Comparison of ENCODE assay signal across 9 cellular contexts in genomic region chr17:80068301-80069160, GRCh38. TPM values are rescaled to one million over a fixed set of nuclear protein-coding genes. Genes with fewer than 3 reads are reported as not detected.
A peak's percentile ranks its signal among the peaks of the same experiment; 100 is the strongest.
DNase-seq lines count a peak whose midpoint lies in the region; ATAC-seq, FAIRE-seq and TF ChIP-seq lines count a peak whose summit lies in the region.
"Had no signal": no experiment of that assay in that cellular context is flagged by ENCODE, and none has a peak within 500 bp of the region (broad histone marks: within the 10 kb centered on the region; RNA-seq: fewer than 3 reads in every experiment).

No MANE protein-coding gene starts in this region.

- no peaks in the 10 kb centered on the region for H3K9me2 ChIP-seq in PC-3 (replicated peaks; ENCODE audit: low read length)

- TF ChIP-seq EP300 in H1 (IDR thresholded peaks at IDR 0.05; ENCODE audit: borderline replicate concordance in 1 of 2, low read depth in 2 of 2, low read length in 2 of 2) (no peak), transverse colon (IDR thresholded peaks at IDR 0.05; ENCODE audit: low read depth) (no peak)

- POLR2A ChIA-PET in PC-3 (lab: Charles Lee; ENCODE audit: unreplicated experiment) = no interaction called here
- POLR2A ChIA-PET in H1 (lab: Charles Lee; ENCODE audit: partially characterized antibody) = no interaction called here

- no peak for TF ChIP-seq RAD21 in H1 (IDR thresholded peaks at IDR 0.05 in 1 of 2, conservative IDR thresholded peaks at IDR 0.05 in 1 of 2; ENCODE audit: low read depth in 2 of 2, low read length in 2 of 2)

- H3K9ac ChIP-seq in PC-3 (ENCODE audit: low read length) (no peak overlapping the region), H1 (replicated peaks in 1 of 4; ENCODE audit: extremely low read depth in 1 of 4, low read depth in 3 of 4, low read length in 3 of 4) (no peak overlapping the region), mesenchymal stem cell (ENCODE audit: low read length) (peak overlapping the region; percentile 74)

- no peak overlapping the region for H2AFZ ChIP-seq in PC-3 (ENCODE audit: low read length)
- no peak overlapping the region for H2AFZ ChIP-seq in H1 (ENCODE audit: low read length)
- H2AFZ ChIP-seq in mesenchymal stem cell (ENCODE audit: low read depth, low read length) = no peak overlapping the region

- H2BK15ac ChIP-seq in H1 (ENCODE audit: low read length) = no peak overlapping the region
- no peak overlapping the region for H2BK15ac ChIP-seq in mesenchymal stem cell (ENCODE audit: low read depth, poor library complexity, severe bottlenecking)

- no peaks in the 10 kb centered on the region for H3K9me3 ChIP-seq in PC-3 (ENCODE audit: low read length)
- no peaks in the 10 kb centered on the region for H3K9me3 ChIP-seq in H1 (ENCODE audit: insufficient read depth in 2 of 2, low read depth in 1 of 2, low read length in 1 of 2)
- H3K9me3 ChIP-seq in mesenchymal stem cell (ENCODE audit: control insufficient read depth, low read length) = no peaks in the 10 kb centered on the region
- H3K9me3 ChIP-seq in transverse colon = no peaks in the 10 kb centered on the region

- H3K23me2 ChIP-seq in H1 (ENCODE audit: low read depth, low read length) = no peaks in the 10 kb centered on the region

- DNase-seq in PC-3 = peak; percentile 16
- DNase-seq in H1 (ENCODE audit: low read depth in 1 of 2, low spot score in 2 of 2) = no peak
- peak; percentile 85 for DNase-seq in mesenchymal stem cell
- DNase-seq in transverse colon = no peak
- DNase-seq in activated gamma-delta T cell treated with Interleukin-2 at 50 U/mL for 16 hours = no peak
- no peak for DNase-seq in NCI-H2107 (lab: John Stamatoyannopoulos, UW)
- DNase-seq in ecto neural progenitor cell (ENCODE audit: low spot score) = no peak
- DNase-seq: WERI-Rb-1 had no signal

- H3K79me1 ChIP-seq in H1 (ENCODE audit: low read depth, low read length) = no peaks in the 10 kb centered on the region
- H3K79me1 ChIP-seq in mesenchymal stem cell (replicated peaks; ENCODE audit: low read length, poor library complexity, severe bottlenecking) = no peaks in the 10 kb centered on the region

- TF ChIP-seq CTCF in PC-3 (conservative IDR thresholded peaks at IDR 0.05; ENCODE audit: low read depth, low read length) (no peak), H1 (IDR thresholded peaks at IDR 0.05; ENCODE audit: control extremely low read depth in 1 of 3, insufficient read depth in 1 of 3, low read depth in 1 of 3, low read length in 3 of 3) (no peak), transverse colon (IDR thresholded peaks at IDR 0.05) (no peak)

- H2AK5ac ChIP-seq in H1 (ENCODE audit: low read depth, low read length) (no peak overlapping the region), mesenchymal stem cell (ENCODE audit: low read length, severe bottlenecking) (no peak overlapping the region)

- H2BK5ac ChIP-seq in H1 (ENCODE audit: low read depth, low read length) (peak overlapping the region; percentile 35; the same call in 1 of the 2 replicates), mesenchymal stem cell (ENCODE audit: low read depth, low read length, poor library complexity, severe bottlenecking) (no peak overlapping the region)

- no peak overlapping the region for H3K14ac ChIP-seq in H1 (ENCODE audit: insufficient read length)
- H3K14ac ChIP-seq in mesenchymal stem cell (ENCODE audit: low read length in 2 of 2) = no peak overlapping the region

- H3K56ac ChIP-seq in H1 (replicated peaks; ENCODE audit: insufficient read length, low read depth, low read length) = no peak overlapping the region

- H4K5ac ChIP-seq in H1 (ENCODE audit: insufficient read length, low read depth, low read length) = no peak overlapping the region

- H3K4ac ChIP-seq in H1 (replicated peaks; ENCODE audit: insufficient read length, low read depth, low read length) (no peak overlapping the region), mesenchymal stem cell (ENCODE audit: low read depth in 1 of 2, low read length in 2 of 2) (peak overlapping the region in 1 of 2 experiments; percentile 58)

- no peak for TF ChIP-seq POLR2A in H1 (IDR thresholded peaks at IDR 0.05; ENCODE audit: control extremely low read depth in 1 of 2, low read depth in 2 of 2, low read length in 2 of 2)
- no peak for TF ChIP-seq POLR2A in transverse colon (IDR thresholded peaks at IDR 0.05)

- in situ Hi-C loops in transverse colon (cut with MboI; ENCODE audit: low pct_ligation_motif_present in 1 of 4, low pct_unique_long_range_greater_than_20kb in 1 of 4, low sequenced_read_pairs in 3 of 4) = no loop called here

- H4K20me1 ChIP-seq in PC-3 (ENCODE audit: low read length) = no peaks in the 10 kb centered on the region
- no peaks in the 10 kb centered on the region for H4K20me1 ChIP-seq in H1 (replicated peaks in 1 of 2; ENCODE audit: control insufficient read depth in 1 of 2, insufficient read depth in 2 of 2, low read length in 2 of 2)

- H3K23ac ChIP-seq in H1 (ENCODE audit: insufficient read length) (no peak overlapping the region), mesenchymal stem cell (ENCODE audit: low read length in 2 of 2) (no peak overlapping the region)

- H4K8ac ChIP-seq in H1 (ENCODE audit: extremely low read depth, insufficient read depth, low read length) (no peak overlapping the region), mesenchymal stem cell (ENCODE audit: low read length) (peak overlapping the region; percentile 90)

- H4K91ac ChIP-seq in H1 (replicated peaks; ENCODE audit: insufficient read length, low read length) (no peak overlapping the region), mesenchymal stem cell (ENCODE audit: low read length) (peak overlapping the region; percentile 84)

- intact Hi-C loops in PC-3 (cut with micrococcal nuclease) (no loop called here), transverse colon (cut with DNase I; ENCODE audit: low total_unique reads) (no loop called here)

- H3K4me1 ChIP-seq in PC-3 (ENCODE audit: insufficient read depth, low read length) (peaks cover 22% of the 10 kb centered on the region; the same call in 1 of the 2 replicates), H1 (replicated peaks in 1 of 4; ENCODE audit: control insufficient read depth in 3 of 4, insufficient read depth in 4 of 4, low read length in 3 of 4) (peaks cover 3 to 11% (median 6%) of the 10 kb centered on the region in 4 experiments; a peak in 6 of 7 replicates), mesenchymal stem cell (ENCODE audit: control insufficient read depth, insufficient read depth, low read depth, low read length) (peaks cover 15% of the 10 kb centered on the region), transverse colon (peaks cover 0 to 20% (median 14%) of the 10 kb centered on the region in 4 donors)

- H3K18ac ChIP-seq in H1 (ENCODE audit: extremely low read depth, low read length) (no peak overlapping the region), mesenchymal stem cell (ENCODE audit: low read depth in 1 of 2, low read length in 2 of 2) (peak overlapping the region in 1 of 2 experiments; percentile 78)

- H2BK20ac ChIP-seq in H1 (ENCODE audit: low read length) = no peak overlapping the region

- H3K4me3 ChIP-seq in PC-3 (ENCODE audit: low read length) (no peak overlapping the region), H1 (ENCODE audit: extremely low read depth in 1 of 4, insufficient read depth in 2 of 4, low read depth in 3 of 4, low read length in 4 of 4) (no peak overlapping the region), mesenchymal stem cell (ENCODE audit: insufficient read depth in 1 of 2, low read depth in 1 of 2, low read length in 2 of 2) (peak overlapping the region in 1 of 2 experiments; percentile 41), transverse colon (no peak overlapping the region)

- H2BK120ac ChIP-seq in H1 (replicated peaks; ENCODE audit: low read depth, low read length) (no peak overlapping the region), mesenchymal stem cell (ENCODE audit: low read depth, low read length) (peak overlapping the region; percentile 29)

- 88% methylated on average over 21 of the region's 21 CpGs; no CpG with 5 or more reads in 1 of the 2 experiments for WGBS in H1 (ENCODE audit: extremely low coverage in 1 of 2, insufficient coverage in 1 of 2, insufficient read length in 1 of 2, insufficient replicate concordance in 2 of 2, low coverage in 1 of 2, low lambda C conversion rate in 2 of 2, missing lambda C conversion rate in 1 of 2), 2 experiments
- 51% methylated on average over 21 of the region's 21 CpGs for WGBS in mesenchymal stem cell
- 68 to 77% methylated on average over 9 to 21 of the region's 21 CpGs for WGBS in transverse colon (ENCODE audit: low coverage in 1 of 2), 2 donors

- CTCF ChIA-PET in PC-3 (lab: Charles Lee) (interaction anchor here (1.0 kb wide), 1 partner anchor 33 kb away, joined by 3 read pairs; the partner anchor contains the start of gene GAA), H1 (lab: Charles Lee; ENCODE audit: partially characterized antibody) (interaction anchor here (0.7 to 6.0 kb wide), 4 partner anchors 13 to 127 kb away, joined by 3 to 32 read pairs (median 4); no protein-coding TSS in a partner anchor)

- no peak overlapping the region for H3K4me2 ChIP-seq in PC-3 (ENCODE audit: low read length)
- H3K4me2 ChIP-seq in H1 (ENCODE audit: insufficient read depth in 1 of 2, low read depth in 2 of 2, low read length in 2 of 2) = no peak overlapping the region
- H3K4me2 ChIP-seq in mesenchymal stem cell (ENCODE audit: low read length, poor library complexity, severe bottlenecking) = no peak overlapping the region

- no peak overlapping the region for H2BK12ac ChIP-seq in H1 (ENCODE audit: low read depth, low read length)
- peak overlapping the region; percentile 18 to 76 for H2BK12ac ChIP-seq in mesenchymal stem cell (ENCODE audit: low read length in 2 of 2)

- H3K27me3 ChIP-seq in PC-3 (ENCODE audit: low read length) (no peaks in the 10 kb centered on the region), H1 (replicated peaks in 1 of 4; ENCODE audit: control insufficient read depth in 3 of 4, extremely low read depth in 1 of 4, insufficient read depth in 3 of 4, low read length in 3 of 4) (no peaks in the 10 kb centered on the region), mesenchymal stem cell (ENCODE audit: control insufficient read depth in 1 of 2, insufficient read depth in 1 of 2, low read length in 2 of 2) (no peaks in the 10 kb centered on the region), transverse colon (no peaks in the 10 kb centered on the region)

- H3K27ac ChIP-seq in PC-3 (ENCODE audit: low read length) (no peak overlapping the region), H1 (ENCODE audit: low read depth, low read length) (no peak overlapping the region), mesenchymal stem cell (ENCODE audit: low read length, poor library complexity, severe bottlenecking) (no peak overlapping the region), transverse colon (peak overlapping the region; percentile 67 to 80 (median 78))
- H3K27ac ChIP-seq: WERI-Rb-1 had no signal

- H3K36me3 ChIP-seq in PC-3 (ENCODE audit: low read depth, low read length) = no peaks in the 10 kb centered on the region
- H3K36me3 ChIP-seq in H1 (ENCODE audit: control insufficient read depth in 2 of 4, insufficient read depth in 4 of 4, low read length in 3 of 4) = no peaks in the 10 kb centered on the region
- H3K36me3 ChIP-seq in mesenchymal stem cell (ENCODE audit: control insufficient read depth in 1 of 2, insufficient read depth in 2 of 2, low read depth in 1 of 2, low read length in 2 of 2) = no peaks in the 10 kb centered on the region
- no peaks in the 10 kb centered on the region for H3K36me3 ChIP-seq in transverse colon
- H3K36me3 ChIP-seq: WERI-Rb-1 had no signal

- no peaks in the 10 kb centered on the region for H3F3A ChIP-seq in PC-3 (ENCODE audit: low read length, unreplicated experiment)

- BruUV-seq in PC-3 (replicated peaks; lab: Mats Ljungman, UMichigan) = no TSS peak

- ATAC-seq in PC-3 (no peak), HG02763 (IDR thresholded peaks at IDR 0.05; ENCODE audit: unreplicated experiment) (no peak)

- FAIRE-seq in H1 (lab: Jason Lieb, UNC) = no peak

- H3K79me2 ChIP-seq in PC-3 (ENCODE audit: low read length) (no peaks in the 10 kb centered on the region), H1 (ENCODE audit: control insufficient read depth in 1 of 2, insufficient read depth in 2 of 2, low read length in 2 of 2) (no peaks in the 10 kb centered on the region)

RNA-seq across cellular contexts. Expression of gene CCDC40, which starts 32.1 kb away (rescaled TPM):
- 5.3 and 7.5 TPM in 2 replicates for total RNA-seq in PC-3 (2014; rRNA removed)
- 11.5 and 11.6 TPM in 2 replicates for total RNA-seq in H1 (2021; fragmentation: NEBNext Ultra II Directional; extraction: Animal tissue kit (Norgen Biotek cat#: 25700))
- polyA plus RNA-seq in H1 (2011; rRNA removed) = 4.1 and 4.8 TPM in 2 replicates
- polyA plus RNA-seq in H1 (2011; cell fraction: cytosol; rRNA removed) = 6.4 TPM
- polyA plus RNA-seq in H1 (2011; cell fraction: nucleus; rRNA removed) = 11.8 TPM
- 8.1 to 15.2 TPM (median 9.5 TPM) in 4 replicates for polyA plus RNA-seq in H1 (2012, experiment 1 of 2)
- 3.3 TPM for polyA plus RNA-seq in H1 (2012, experiment 2 of 2)
- polyA plus RNA-seq in H1 (2013, experiment 1 of 2) = 3.0 TPM
- polyA plus RNA-seq in H1 (2013, experiment 2 of 2) = 2.9 TPM
- 3.7 and 4.0 TPM in 2 replicates for polyA minus RNA-seq in H1 (2011; rRNA and poly(A)+ RNA removed)
- 8.0 TPM for polyA minus RNA-seq in H1 (2011; cell fraction: cytosol; rRNA and poly(A)+ RNA removed)
- polyA minus RNA-seq in H1 (2011; cell fraction: nucleus; rRNA and poly(A)+ RNA removed) = 3.8 TPM
- 2.7 TPM for polyA plus RNA-seq in mesenchymal stem cell (2013, experiment 1 of 2)
- 2.8 TPM for polyA plus RNA-seq in mesenchymal stem cell (2013, experiment 2 of 2)
- total RNA-seq in transverse colon = 1 to 10 TPM in 3 of 4 donors, under 1 TPM in 1; 0.75 to 2.8 (median 2.0) TPM

RNA-seq across cellular contexts. Expression of gene GAA, which starts 32.9 kb away (rescaled TPM):
- total RNA-seq in PC-3 (2014; rRNA removed) (76.2 and 126 TPM in 2 replicates), transverse colon (10 to 100 TPM; 54.6 to 96.5 (median 81.4) TPM)
- total RNA-seq in H1 (2021; fragmentation: NEBNext Ultra II Directional; extraction: Animal tissue kit (Norgen Biotek cat#: 25700)) = 25.3 and 30.0 TPM in 2 replicates
- 14.8 and 32.7 TPM in 2 replicates for polyA plus RNA-seq in H1 (2011; rRNA removed)
- 24.0 TPM for polyA plus RNA-seq in H1 (2011; cell fraction: cytosol; rRNA removed)
- 151 TPM for polyA plus RNA-seq in H1 (2011; cell fraction: nucleus; rRNA removed)
- polyA plus RNA-seq in H1 (2012, experiment 1 of 2) = 20.2 to 49.6 TPM (median 37.7 TPM) in 4 replicates
- 24.4 TPM for polyA plus RNA-seq in H1 (2012, experiment 2 of 2)
- 45.2 TPM for polyA plus RNA-seq in H1 (2013, experiment 1 of 2)
- 38.1 TPM for polyA plus RNA-seq in H1 (2013, experiment 2 of 2)
- polyA minus RNA-seq in H1 (2011; rRNA and poly(A)+ RNA removed) = 5.0 and 7.6 TPM in 2 replicates
- polyA minus RNA-seq in H1 (2011; cell fraction: cytosol; rRNA and poly(A)+ RNA removed) = 17.7 TPM
- polyA minus RNA-seq in H1 (2011; cell fraction: nucleus; rRNA and poly(A)+ RNA removed) = 25.7 TPM
- polyA plus RNA-seq in mesenchymal stem cell (2013, experiment 1 of 2) = 33.6 TPM
- polyA plus RNA-seq in mesenchymal stem cell (2013, experiment 2 of 2) = 33.3 TPM

RNA-seq across cellular contexts. Expression of gene TBC1D16, which starts 32.9 kb away (rescaled TPM):
- total RNA-seq in PC-3 (2014; rRNA removed) (23.7 and 24.6 TPM in 2 replicates), transverse colon (10 to 100 TPM; 12.3 to 22.4 (median 18.1) TPM)
- total RNA-seq in H1 (2021; fragmentation: NEBNext Ultra II Directional; extraction: Animal tissue kit (Norgen Biotek cat#: 25700)) = 109 and 111 TPM in 2 replicates
- polyA plus RNA-seq in H1 (2011; rRNA removed) = 21.1 and 29.7 TPM in 2 replicates
- 28.8 TPM for polyA plus RNA-seq in H1 (2011; cell fraction: cytosol; rRNA removed)
- polyA plus RNA-seq in H1 (2011; cell fraction: nucleus; rRNA removed) = 47.7 TPM
- polyA plus RNA-seq in H1 (2012, experiment 1 of 2) = 46.6 to 63.2 TPM (median 51.9 TPM) in 4 replicates
- 41.5 TPM for polyA plus RNA-seq in H1 (2012, experiment 2 of 2)
- 32.7 TPM for polyA plus RNA-seq in H1 (2013, experiment 1 of 2)
- polyA plus RNA-seq in H1 (2013, experiment 2 of 2) = 34.5 TPM
- 64.0 and 65.1 TPM in 2 replicates for polyA minus RNA-seq in H1 (2011; rRNA and poly(A)+ RNA removed)
- polyA minus RNA-seq in H1 (2011; cell fraction: cytosol; rRNA and poly(A)+ RNA removed) = 50.4 TPM
- polyA minus RNA-seq in H1 (2011; cell fraction: nucleus; rRNA and poly(A)+ RNA removed) = 44.3 TPM
- polyA plus RNA-seq in mesenchymal stem cell (2013, experiment 1 of 2) = 20.2 TPM
- 20.1 TPM for polyA plus RNA-seq in mesenchymal stem cell (2013, experiment 2 of 2)

Comparison
In these comparisons a context has a peak if more than half of its experiments do, and no peak if none do; other contexts are left out.
1. DNase-seq: peak in PC-3 (single experiment) and mesenchymal stem cell (single experiment); none in H1 (0 of 2), transverse colon (single experiment), activated gamma-delta T cell treated with Interleukin-2 at 50 U/mL for 16 hours (single experiment), NCI-H2107 (single experiment) and ecto neural progenitor cell (single experiment).
2. H3K27ac ChIP-seq: peak in transverse colon (4 of 4); none in PC-3 (single experiment), H1 (single experiment) and mesenchymal stem cell (single experiment).